1 cellular context compared by ENCODE assay signal in genomic region chr3:172343117-172343516, GRCh38.
A peak's percentile ranks its signal among the peaks of the same experiment; 100 is the strongest.
TF ChIP-seq lines count a peak whose summit lies in the region.

No MANE protein-coding gene starts in this region.

TF ChIP-seq in HepG2, 621 proteins besides CTCF, POLR2A, EP300 and RAD21 (continued from another document):
- TF ChIP-seq RBM22 (optimal IDR thresholded peaks at IDR 0.05; ENCODE audit: low read length): peak; percentile 96
TF ChIP-seq in HepG2: peak in this region for 2.
